Comparison of ENCODE assay signal across 23 cellular contexts in the genomic region with DNA sequence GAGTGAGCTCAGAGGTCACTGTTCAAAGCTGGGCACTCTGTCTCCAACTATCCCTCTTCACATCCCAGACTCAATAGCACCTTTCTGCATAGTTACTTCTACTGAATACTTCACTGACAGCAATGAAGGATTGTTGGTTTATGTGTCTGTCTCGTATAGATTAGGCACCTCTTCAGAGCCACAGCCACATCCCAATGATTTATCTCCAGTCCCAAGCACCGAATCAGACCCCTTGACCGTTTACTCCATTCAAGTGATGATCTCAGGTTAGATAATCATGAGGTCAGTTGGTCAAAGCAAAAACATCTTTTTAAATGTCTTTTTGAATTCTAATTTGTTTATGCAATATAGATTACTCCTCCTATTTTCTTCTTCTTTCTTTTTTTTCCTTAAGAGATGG. TPM values are rescaled to one million over a fixed set of nuclear protein-coding genes. Genes with fewer than 3 reads are reported as not detected.
DNase-seq lines count a peak whose midpoint lies in the region; ATAC-seq and TF ChIP-seq lines count a peak whose summit lies in the region.
"Had no signal": no experiment of that assay in that cellular context is flagged by ENCODE, and none has a peak within 500 bp of the region (broad histone marks: within the 10 kb centered on the region; RNA-seq: fewer than 3 reads in every experiment).

No MANE protein-coding gene starts in this region.

- TF ChIP-seq CTCF in WTC11 (IDR thresholded peaks at IDR 0.05), result no peak

- ATAC-seq in WTC11 (no peak), GM19397 (IDR thresholded peaks at IDR 0.05; ENCODE audit: unreplicated experiment) (no peak)
- ATAC-seq: left cardiac atrium had no signal

- intact Hi-C loops in activated T-helper 2 cell treated with anti-CD3 and anti-CD28 coated beads, Interferon-gamma antibody, Interleukin-2, Interleukin-4, amounts not matched to agents 10 μg/mL and 5 μg/mL and 100 μg/mL, durations not matched to agents 14 hours and 24 hours and 36 hours (cut with micrococcal nuclease), result no loop called here

- no peaks in the 10 kb centered on the region for H3K9me3 Mint-ChIP-seq in WTC11
- no peaks in the 10 kb centered on the region for H3K9me3 Mint-ChIP-seq in activated T-helper 2 cell treated with anti-CD3 and anti-CD28 coated beads, Interferon-gamma antibody, Interleukin-2, Interleukin-4, amounts not matched to agents 10 μg/mL and 5 μg/mL and 100 μg/mL, durations not matched to agents 14 hours and 24 hours and 36 hours
- H3K9me3 Mint-ChIP-seq: dendritic cell treated with granulocyte-macrophage colony-stimulating factor and Interleukin-4, amounts not matched to agents 40 ng/mL and 50 ng/mL, for 4 days; HFFc6; naive B cell had no signal

- DNase-seq in DMS53 (lab: John Stamatoyannopoulos, UW), result peak; percentile 73
- peak; percentile 64 for DNase-seq in M059J (ENCODE audit: low read depth)
- DNase-seq in WTC11 (ENCODE audit: low spot score), result no peak
- peak; percentile 69 for DNase-seq in iris pigment epithelial cell (ENCODE audit: low read depth)
- no peak for DNase-seq in caudate nucleus (lab: John Stamatoyannopoulos, UW)
- DNase-seq in activated T-helper 2 cell treated with anti-CD3 and anti-CD28 coated beads, Interferon-gamma antibody, Interleukin-2, Interleukin-4, amounts not matched to agents 10 μg/mL and 5 μg/mL and 100 μg/mL, durations not matched to agents 14 hours and 24 hours and 36 hours (ENCODE audit: low spot score), result no peak
- DNase-seq in stimulated activated CD4-positive, alpha-beta T cell treated with anti-CD3 and anti-CD28 coated beads, Interleukin-4, amount 100 ng/mL, for 4 hours, result no peak
- DNase-seq: activated CD4-positive, alpha-beta T cell treated with anti-CD3 and anti-CD28 coated beads, Interleukin-2, amount 50 U/mL, for 1 hour; activated naive CD4-positive, alpha-beta T cell treated with anti-CD3 and anti-CD28 coated beads, Interleukin-2, amount 50 U/mL, for 16 hours; anterior cingulate cortex; BE2C; central memory CD4-positive, alpha-beta T cell; DND-41; HFFc6; left cardiac atrium; naive B cell; NCI-H510A treated with DMSO at 0.1 percent for 48 hours; small intestine; stimulated activated CD4-positive, alpha-beta T cell treated with anti-CD3 and anti-CD28 coated beads, Interleukin-2, amount 100 ng/mL, for 48 hours; stimulated activated naive CD4-positive, alpha-beta T cell had no signal

- no peaks in the 10 kb centered on the region for H3K27me3 Mint-ChIP-seq in WTC11 (ENCODE audit: low read depth)
- H3K27me3 Mint-ChIP-seq in activated T-helper 2 cell treated with anti-CD3 and anti-CD28 coated beads, Interferon-gamma antibody, Interleukin-2, Interleukin-4, amounts not matched to agents 10 μg/mL and 5 μg/mL and 100 μg/mL, durations not matched to agents 14 hours and 24 hours and 36 hours (ENCODE audit: low read depth), result peaks cover 9% of the 10 kb centered on the region
- H3K27me3 Mint-ChIP-seq: dendritic cell treated with granulocyte-macrophage colony-stimulating factor and Interleukin-4, amounts not matched to agents 40 ng/mL and 50 ng/mL, for 4 days; naive B cell had no signal

- CTCF ChIA-PET in WTC11 (lab: Charles Lee), result interaction anchor here (0.6 kb wide), 1 partner anchor 23 kb away, joined by 4 read pairs; no protein-coding TSS in a partner anchor

- H3K4me1 Mint-ChIP-seq in WTC11, result peaks cover 28% of the 10 kb centered on the region
- H3K4me1 Mint-ChIP-seq in activated T-helper 2 cell treated with anti-CD3 and anti-CD28 coated beads, Interferon-gamma antibody, Interleukin-2, Interleukin-4, amounts not matched to agents 10 μg/mL and 5 μg/mL and 100 μg/mL, durations not matched to agents 14 hours and 24 hours and 36 hours (ENCODE audit: low read depth), result no peaks in the 10 kb centered on the region

- peak overlapping the region; percentile 63 for H3K27ac Mint-ChIP-seq in WTC11
- no peak overlapping the region for H3K27ac Mint-ChIP-seq in activated T-helper 2 cell treated with anti-CD3 and anti-CD28 coated beads, Interferon-gamma antibody, Interleukin-2, Interleukin-4, amounts not matched to agents 10 μg/mL and 5 μg/mL and 100 μg/mL, durations not matched to agents 14 hours and 24 hours and 36 hours
- H3K27ac Mint-ChIP-seq: dendritic cell treated with granulocyte-macrophage colony-stimulating factor and Interleukin-4, amounts not matched to agents 40 ng/mL and 50 ng/mL, for 4 days; HFFc6 had no signal

- H3K4me3 Mint-ChIP-seq in WTC11, result no peak overlapping the region
- H3K4me3 Mint-ChIP-seq in activated T-helper 2 cell treated with anti-CD3 and anti-CD28 coated beads, Interferon-gamma antibody, Interleukin-2, Interleukin-4, amounts not matched to agents 10 μg/mL and 5 μg/mL and 100 μg/mL, durations not matched to agents 14 hours and 24 hours and 36 hours (ENCODE audit: low read depth), result no peak overlapping the region
- H3K4me3 Mint-ChIP-seq: dendritic cell treated with granulocyte-macrophage colony-stimulating factor and Interleukin-4, amounts not matched to agents 40 ng/mL and 50 ng/mL, for 4 days; HFFc6; naive B cell had no signal

- peaks cover 7% of the 10 kb centered on the region for H3K36me3 Mint-ChIP-seq in WTC11
- no peaks in the 10 kb centered on the region for H3K36me3 Mint-ChIP-seq in activated T-helper 2 cell treated with anti-CD3 and anti-CD28 coated beads, Interferon-gamma antibody, Interleukin-2, Interleukin-4, amounts not matched to agents 10 μg/mL and 5 μg/mL and 100 μg/mL, durations not matched to agents 14 hours and 24 hours and 36 hours (ENCODE audit: low read depth)

- H3K27ac ChIP-seq in caudate nucleus (ENCODE audit: low read depth, low read length), result no peak overlapping the region
- H3K27ac ChIP-seq: VCaP had no signal

- POLR2A ChIA-PET in WTC11 (lab: Charles Lee), result no interaction called here

TF ChIP-seq in WTC11, 78 proteins besides CTCF, POLR2A, EP300 and RAD21:
- TF ChIP-seq, protein P1, sequence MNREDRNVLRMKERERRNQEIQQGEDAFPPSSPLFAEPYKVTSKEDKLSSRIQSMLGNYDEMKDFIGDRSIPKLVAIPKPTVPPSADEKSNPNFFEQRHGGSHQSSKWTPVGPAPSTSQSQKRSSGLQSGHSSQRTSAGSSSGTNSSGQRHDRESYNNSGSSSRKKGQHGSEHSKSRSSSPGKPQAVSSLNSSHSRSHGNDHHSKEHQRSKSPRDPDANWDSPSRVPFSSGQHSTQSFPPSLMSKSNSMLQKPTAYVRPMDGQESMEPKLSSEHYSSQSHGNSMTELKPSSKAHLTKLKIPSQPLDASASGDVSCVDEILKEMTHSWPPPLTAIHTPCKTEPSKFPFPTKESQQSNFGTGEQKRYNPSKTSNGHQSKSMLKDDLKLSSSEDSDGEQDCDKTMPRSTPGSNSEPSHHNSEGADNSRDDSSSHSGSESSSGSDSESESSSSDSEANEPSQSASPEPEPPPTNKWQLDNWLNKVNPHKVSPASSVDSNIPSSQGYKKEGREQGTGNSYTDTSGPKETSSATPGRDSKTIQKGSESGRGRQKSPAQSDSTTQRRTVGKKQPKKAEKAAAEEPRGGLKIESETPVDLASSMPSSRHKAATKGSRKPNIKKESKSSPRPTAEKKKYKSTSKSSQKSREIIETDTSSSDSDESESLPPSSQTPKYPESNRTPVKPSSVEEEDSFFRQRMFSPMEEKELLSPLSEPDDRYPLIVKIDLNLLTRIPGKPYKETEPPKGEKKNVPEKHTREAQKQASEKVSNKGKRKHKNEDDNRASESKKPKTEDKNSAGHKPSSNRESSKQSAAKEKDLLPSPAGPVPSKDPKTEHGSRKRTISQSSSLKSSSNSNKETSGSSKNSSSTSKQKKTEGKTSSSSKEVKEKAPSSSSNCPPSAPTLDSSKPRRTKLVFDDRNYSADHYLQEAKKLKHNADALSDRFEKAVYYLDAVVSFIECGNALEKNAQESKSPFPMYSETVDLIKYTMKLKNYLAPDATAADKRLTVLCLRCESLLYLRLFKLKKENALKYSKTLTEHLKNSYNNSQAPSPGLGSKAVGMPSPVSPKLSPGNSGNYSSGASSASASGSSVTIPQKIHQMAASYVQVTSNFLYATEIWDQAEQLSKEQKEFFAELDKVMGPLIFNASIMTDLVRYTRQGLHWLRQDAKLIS (CRISPR knock-in tag; IDR thresholded peaks at IDR 0.05; ENCODE audit: borderline replicate concordance), result no peak
- TF ChIP-seq PRRX2 (CRISPR knock-in tag; IDR thresholded peaks at IDR 0.05) (no peak), ZNF423 (CRISPR knock-in tag; IDR thresholded peaks at IDR 0.05) (no peak), NR2C2 (CRISPR knock-in tag; IDR thresholded peaks at IDR 0.05) (no peak), TCF7 (CRISPR knock-in tag; IDR thresholded peaks at IDR 0.05; ENCODE audit: low read depth) (no peak), ZNF219 (CRISPR knock-in tag; IDR thresholded peaks at IDR 0.05; ENCODE audit: borderline replicate concordance) (no peak), NFYB (CRISPR knock-in tag; conservative IDR thresholded peaks at IDR 0.05; ENCODE audit: low read depth) (no peak)
- TF ChIP-seq, protein P2, sequence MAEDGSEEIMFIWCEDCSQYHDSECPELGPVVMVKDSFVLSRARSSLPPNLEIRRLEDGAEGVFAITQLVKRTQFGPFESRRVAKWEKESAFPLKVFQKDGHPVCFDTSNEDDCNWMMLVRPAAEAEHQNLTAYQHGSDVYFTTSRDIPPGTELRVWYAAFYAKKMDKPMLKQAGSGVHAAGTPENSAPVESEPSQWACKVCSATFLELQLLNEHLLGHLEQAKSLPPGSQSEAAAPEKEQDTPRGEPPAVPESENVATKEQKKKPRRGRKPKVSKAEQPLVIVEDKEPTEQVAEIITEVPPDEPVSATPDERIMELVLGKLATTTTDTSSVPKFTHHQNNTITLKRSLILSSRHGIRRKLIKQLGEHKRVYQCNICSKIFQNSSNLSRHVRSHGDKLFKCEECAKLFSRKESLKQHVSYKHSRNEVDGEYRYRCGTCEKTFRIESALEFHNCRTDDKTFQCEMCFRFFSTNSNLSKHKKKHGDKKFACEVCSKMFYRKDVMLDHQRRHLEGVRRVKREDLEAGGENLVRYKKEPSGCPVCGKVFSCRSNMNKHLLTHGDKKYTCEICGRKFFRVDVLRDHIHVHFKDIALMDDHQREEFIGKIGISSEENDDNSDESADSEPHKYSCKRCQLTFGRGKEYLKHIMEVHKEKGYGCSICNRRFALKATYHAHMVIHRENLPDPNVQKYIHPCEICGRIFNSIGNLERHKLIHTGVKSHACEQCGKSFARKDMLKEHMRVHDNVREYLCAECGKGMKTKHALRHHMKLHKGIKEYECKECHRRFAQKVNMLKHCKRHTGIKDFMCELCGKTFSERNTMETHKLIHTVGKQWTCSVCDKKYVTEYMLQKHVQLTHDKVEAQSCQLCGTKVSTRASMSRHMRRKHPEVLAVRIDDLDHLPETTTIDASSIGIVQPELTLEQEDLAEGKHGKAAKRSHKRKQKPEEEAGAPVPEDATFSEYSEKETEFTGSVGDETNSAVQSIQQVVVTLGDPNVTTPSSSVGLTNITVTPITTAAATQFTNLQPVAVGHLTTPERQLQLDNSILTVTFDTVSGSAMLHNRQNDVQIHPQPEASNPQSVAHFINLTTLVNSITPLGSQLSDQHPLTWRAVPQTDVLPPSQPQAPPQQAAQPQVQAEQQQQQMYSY (CRISPR knock-in tag; IDR thresholded peaks at IDR 0.05), result no peak

RNA-seq across cellular contexts. Expression of a gene that starts 14.7 kb away (rescaled TPM):
- 39.1 and 54.1 TPM in 2 replicates for total RNA-seq in M059J (2014; rRNA removed; shearing (Covaris generic))
- 60.9 to 88.0 TPM (median 69.3 TPM) in 3 replicates for total RNA-seq in WTC11 (2021)
- total RNA-seq in activated T-helper 2 cell treated with anti-CD3 and anti-CD28 coated beads, Interferon-gamma antibody, Interleukin-2, Interleukin-4, amounts not matched to agents 10 μg/mL and 5 μg/mL and 100 μg/mL, durations not matched to agents 14 hours and 24 hours and 36 hours, result 5.1 and 6.2 TPM in 2 replicates

Comparison
In these comparisons a context has a peak if more than half of its experiments do, and no peak if none do; other contexts are left out.
1. DNase-seq: peak in DMS53 (single experiment), M059J (single experiment) and iris pigment epithelial cell (single experiment); none in WTC11 (single experiment), caudate nucleus (0 of 61), activated T-helper 2 cell treated with anti-CD3 and anti-CD28 coated beads, Interferon-gamma antibody, Interleukin-2, Interleukin-4, amounts not matched to agents 10 μg/mL and 5 μg/mL and 100 μg/mL, durations not matched to agents 14 hours and 24 hours and 36 hours (single experiment) and stimulated activated CD4-positive, alpha-beta T cell treated with anti-CD3 and anti-CD28 coated beads, Interleukin-4, amount 100 ng/mL, for 4 hours (0 of 2).